19 cellular contexts compared by ENCODE assay signal in genomic region chr12:122057007-122057735, GRCh38. TPM values are rescaled to one million over a fixed set of nuclear protein-coding genes. Genes with fewer than 3 reads are reported as not detected.
A peak's percentile ranks its signal among the peaks of the same experiment; 100 is the strongest.
DNase-seq lines count a peak whose midpoint lies in the region; TF ChIP-seq lines count a peak whose summit lies in the region.
"Had no signal": no experiment of that assay in that cellular context is flagged by ENCODE, and none has a peak within 500 bp of the region (broad histone marks: within the 10 kb centered on the region; RNA-seq: fewer than 3 reads in every experiment).

No MANE protein-coding gene starts in this region.

- H3K27me3 Mint-ChIP-seq in glutamatergic neuron (ENCODE audit: unreplicated experiment): peaks cover 5% of the 10 kb centered on the region

- H3K27ac ChIP-seq in BLaER1 (no peak overlapping the region; the same call in 1 of the 2 replicates), rectal smooth muscle tissue (ENCODE audit: low read depth, low read length) (peak overlapping the region; percentile 66), adrenal gland (no peak overlapping the region), testis (no peak overlapping the region)
- H3K27ac ChIP-seq: C4-2B had no signal

- peak; percentile 13 for DNase-seq in H7
- DNase-seq in glutamatergic neuron: no peak
- no peak for DNase-seq in adrenal gland
- DNase-seq in testis: no peak
- DNase-seq in NCI-H1092 treated with DMSO at 0.1 percent for 48 hours (lab: John Stamatoyannopoulos, UW): no peak
- DNase-seq in D341Med (ENCODE audit: low spot score): no peak
- DNase-seq: DMS79, H9, HFFc6, Kasumi-1, NCI-H1417 treated with DMSO at 0.1 percent for 48 hours, NCI-H187, NCI-H446, NCI-H526, OCI-M1, Right ventricle myocardium superior had no signal

- TF ChIP-seq CTCF in glutamatergic neuron (IDR thresholded peaks at IDR 0.05; ENCODE audit: partially characterized antibody, unreplicated experiment): no peak
- no peak for TF ChIP-seq CTCF in adrenal gland (IDR thresholded peaks at IDR 0.05)
- no peak for TF ChIP-seq CTCF in testis (IDR thresholded peaks at IDR 0.05)

- intact Hi-C loops in adrenal gland (cut with DNase I) (loop anchor here (5.0 to 10.0 kb wide), 2 partner anchors 65 to 128 kb away; partner anchors contain the start of gene LRRC43 (in 1 of the 2)), testis (cut with DNase I; ENCODE audit: low total_unique reads) (no loop called here)

- no peaks in the 10 kb centered on the region for H3K36me3 Mint-ChIP-seq in glutamatergic neuron (ENCODE audit: unreplicated experiment)

- peaks cover 6% of the 10 kb centered on the region for H3K9me3 Mint-ChIP-seq in glutamatergic neuron (ENCODE audit: unreplicated experiment)
- H3K9me3 Mint-ChIP-seq: H9, HFFc6 had no signal

- 91 to 95% (median 94%) methylated on average over 10 to 11 of the region's 11 CpGs for WGBS in adrenal gland, 4 donors
- 93 to 94% methylated on average over 9 to 11 of the region's 11 CpGs for WGBS in testis, 2 donors

- H3K4me2 ChIP-seq in BLaER1: no peak overlapping the region

- TF ChIP-seq POLR2A in adrenal gland (IDR thresholded peaks at IDR 0.05) (no peak), testis (IDR thresholded peaks at IDR 0.05) (no peak)

- H3K27me3 ChIP-seq in BLaER1 (no peaks in the 10 kb centered on the region), H7 (ENCODE audit: control insufficient read depth, insufficient read depth, low read length) (no peaks in the 10 kb centered on the region), rectal smooth muscle tissue (ENCODE audit: control insufficient read depth, insufficient read depth, low read length) (no peaks in the 10 kb centered on the region), adrenal gland (no peaks in the 10 kb centered on the region), testis (no peaks in the 10 kb centered on the region)

- no peak overlapping the region for H3K4me3 Mint-ChIP-seq in glutamatergic neuron (ENCODE audit: unreplicated experiment)
- H3K4me3 Mint-ChIP-seq: H9, HFFc6 had no signal

- H3K4me1 Mint-ChIP-seq in glutamatergic neuron (ENCODE audit: low read depth, unreplicated experiment): peaks cover 1% of the 10 kb centered on the region

- H3K9ac ChIP-seq in BLaER1 (peak overlapping the region; percentile 41; the same call in 1 of the 2 replicates), rectal smooth muscle tissue (ENCODE audit: low read length) (no peak overlapping the region)

- H3K4me3 ChIP-seq in BLaER1: no peak overlapping the region
- no peak overlapping the region for H3K4me3 ChIP-seq in H7 (ENCODE audit: insufficient read depth, low read depth, low read length)
- H3K4me3 ChIP-seq in rectal smooth muscle tissue (ENCODE audit: low read length): no peak overlapping the region
- no peak overlapping the region for H3K4me3 ChIP-seq in adrenal gland
- H3K4me3 ChIP-seq in testis: no peak overlapping the region

- H3K27ac Mint-ChIP-seq in glutamatergic neuron (ENCODE audit: unreplicated experiment): peak overlapping the region; percentile 28
- H3K27ac Mint-ChIP-seq: HFFc6 had no signal

- peaks cover 83% of the 10 kb centered on the region for H4K20me1 ChIP-seq in BLaER1

- H3K36me3 ChIP-seq in BLaER1: peaks cover 89% of the 10 kb centered on the region
- H3K36me3 ChIP-seq in H7 (replicated peaks; ENCODE audit: control insufficient read depth, insufficient read depth, low read length): peaks cover 11% of the 10 kb centered on the region
- H3K36me3 ChIP-seq in rectal smooth muscle tissue (ENCODE audit: control insufficient read depth, insufficient read depth, low read length): peaks cover 2% of the 10 kb centered on the region
- H3K36me3 ChIP-seq in adrenal gland (replicated peaks in 1 of 2): peaks cover 0 to 3% of the 10 kb centered on the region in 2 donors
- no peaks in the 10 kb centered on the region for H3K36me3 ChIP-seq in testis (ENCODE audit: low read depth, missing control alignments)

- H3K9me3 ChIP-seq in BLaER1 (no peaks in the 10 kb centered on the region), adrenal gland (replicated peaks in 1 of 3) (no peaks in the 10 kb centered on the region), testis (no peaks in the 10 kb centered on the region)

- H3K4me1 ChIP-seq in BLaER1 (peaks cover 4% of the 10 kb centered on the region), rectal smooth muscle tissue (ENCODE audit: control insufficient read depth, insufficient read depth, low read length) (peaks cover 39% of the 10 kb centered on the region), adrenal gland (replicated peaks in 1 of 2) (peaks cover 0 to 2% of the 10 kb centered on the region in 2 donors), testis (peaks cover 15% of the 10 kb centered on the region)

RNA-seq across cellular contexts. Expression of gene MLXIP, which starts 21.4 kb away (rescaled TPM):
- 29.7 and 49.8 TPM in 2 replicates for total RNA-seq in H7 (2014; rRNA removed; shearing (Covaris generic))
- 120 TPM for total RNA-seq in glutamatergic neuron (ENCODE audit: unreplicated experiment)
- total RNA-seq in adrenal gland: 10 to 100 TPM; 29.5 to 79.1 (median 42.3) TPM
- polyA plus RNA-seq in adrenal gland: 10 to 100 TPM; 29.1 to 98.1 (median 29.3) TPM
- total RNA-seq in testis: 10 to 100 TPM; 61.2 to 67.9 TPM
- 39.9 TPM for polyA plus RNA-seq in testis (ENCODE audit: insufficient read depth, low read depth, low replicate concordance)

RNA-seq across cellular contexts. Expression of gene BCL7A, which starts 35.5 kb away (rescaled TPM):
- 10.6 and 11.2 TPM in 2 replicates for total RNA-seq in H7 (2014; rRNA removed; shearing (Covaris generic))
- total RNA-seq in glutamatergic neuron (ENCODE audit: unreplicated experiment) (148 TPM), adrenal gland (10 to 100 TPM in 1 of 8 donors, 1 to 10 TPM in 7; 3.9 to 11.5 (median 5.1) TPM), testis (10 to 100 TPM; 10.2 to 11.1 TPM)
- polyA plus RNA-seq in adrenal gland (1 to 10 TPM; 1.6 to 4.6 (median 2.3) TPM), testis (ENCODE audit: insufficient read depth, low read depth, low replicate concordance) (5.9 TPM)

Comparison
In these comparisons a context has a peak if more than half of its experiments do, and no peak if none do; other contexts are left out.
1. RNA of gene BCL7A, which starts 35.5 kb away (total RNA-seq): 148 TPM in glutamatergic neuron (single experiment); 10.2 to 11.1 TPM in testis, 10.6 to 11.2 TPM in H7 and 3.9 to 11.5 TPM in adrenal gland; every median in the first group is over 10 times any median in the second.